In genomic region chr12:124586756-124587155, GRCh38 we compare ENCODE assay signal across 1 cellular context.
TF ChIP-seq lines count a peak whose summit lies in the region.

No MANE protein-coding gene starts in this region.

TF ChIP-seq in HepG2, 621 proteins besides CTCF, POLR2A, EP300 and RAD21 (continued from another document):
- TF ChIP-seq, protein P1, sequence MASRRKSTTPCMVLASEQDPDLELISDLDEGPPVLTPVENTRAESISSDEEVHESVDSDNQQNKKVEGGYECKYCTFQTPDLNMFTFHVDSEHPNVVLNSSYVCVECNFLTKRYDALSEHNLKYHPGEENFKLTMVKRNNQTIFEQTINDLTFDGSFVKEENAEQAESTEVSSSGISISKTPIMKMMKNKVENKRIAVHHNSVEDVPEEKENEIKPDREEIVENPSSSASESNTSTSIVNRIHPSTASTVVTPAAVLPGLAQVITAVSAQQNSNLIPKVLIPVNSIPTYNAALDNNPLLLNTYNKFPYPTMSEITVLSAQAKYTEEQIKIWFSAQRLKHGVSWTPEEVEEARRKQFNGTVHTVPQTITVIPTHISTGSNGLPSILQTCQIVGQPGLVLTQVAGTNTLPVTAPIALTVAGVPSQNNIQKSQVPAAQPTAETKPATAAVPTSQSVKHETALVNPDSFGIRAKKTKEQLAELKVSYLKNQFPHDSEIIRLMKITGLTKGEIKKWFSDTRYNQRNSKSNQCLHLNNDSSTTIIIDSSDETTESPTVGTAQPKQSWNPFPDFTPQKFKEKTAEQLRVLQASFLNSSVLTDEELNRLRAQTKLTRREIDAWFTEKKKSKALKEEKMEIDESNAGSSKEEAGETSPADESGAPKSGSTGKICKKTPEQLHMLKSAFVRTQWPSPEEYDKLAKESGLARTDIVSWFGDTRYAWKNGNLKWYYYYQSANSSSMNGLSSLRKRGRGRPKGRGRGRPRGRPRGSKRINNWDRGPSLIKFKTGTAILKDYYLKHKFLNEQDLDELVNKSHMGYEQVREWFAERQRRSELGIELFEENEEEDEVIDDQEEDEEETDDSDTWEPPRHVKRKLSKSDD (CRISPR knock-in tag; IDR thresholded peaks at IDR 0.05; ENCODE audit: low read depth) = no peak
- TF ChIP-seq ZNF446 (CRISPR knock-in tag; IDR thresholded peaks at IDR 0.05) (no peak), JUN (CRISPR knock-in tag; IDR thresholded peaks at IDR 0.05) (no peak), ZNF17 (CRISPR knock-in tag; IDR thresholded peaks at IDR 0.05) (no peak)
